Comparison of ENCODE assay signal across 15 cellular contexts in the genomic region with DNA sequence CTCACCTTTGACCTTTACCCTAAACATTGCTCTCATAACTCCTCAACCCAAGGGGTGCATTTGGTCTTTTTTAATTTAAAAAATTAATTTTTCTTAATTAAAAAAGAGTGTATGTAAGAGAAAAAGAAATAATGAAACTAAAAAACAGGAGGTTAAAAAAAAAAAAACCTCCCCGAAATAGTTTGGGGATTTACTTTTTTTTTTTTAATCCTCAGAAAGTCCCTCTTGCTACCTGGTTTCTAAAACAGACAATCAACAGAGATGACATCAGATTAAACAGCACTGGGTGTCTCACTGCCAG.
DNase-seq lines count a peak whose midpoint lies in the region; ATAC-seq and TF ChIP-seq lines count a peak whose summit lies in the region.
"Had no signal": no experiment of that assay in that cellular context is flagged by ENCODE, and none has a peak within 500 bp of the region (broad histone marks: within the 10 kb centered on the region; RNA-seq: fewer than 3 reads in every experiment).

No MANE protein-coding gene starts in this region.

- peaks cover 0 to 8% (median 5%) of the 10 kb centered on the region in 3 experiments for H3K9me3 ChIP-seq in naive thymus-derived CD4-positive, alpha-beta T cell (ENCODE audit: control insufficient read depth in 2 of 3, low read length in 3 of 3)

- peaks cover 0 to 8% (median 0%) of the 10 kb centered on the region in 7 donors for H3K4me1 Mint-ChIP-seq in naive thymus-derived CD4-positive, alpha-beta T cell

- H3K27me3 Mint-ChIP-seq in naive thymus-derived CD4-positive, alpha-beta T cell, result peaks cover 0 to 15% (median 6%) of the 10 kb centered on the region in 5 donors

- TF ChIP-seq CTCF in RWPE1 (conservative IDR thresholded peaks at IDR 0.05; ENCODE audit: low read depth), result no peak

- intact Hi-C loops in naive thymus-derived CD4-positive, alpha-beta T cell (cut with micrococcal nuclease), result no loop called here

- no peaks in the 10 kb centered on the region for H3K4me1 ChIP-seq in naive thymus-derived CD4-positive, alpha-beta T cell (ENCODE audit: control insufficient read depth in 2 of 2, insufficient read depth in 2 of 2, low read length in 2 of 2)

- no peaks in the 10 kb centered on the region for H3K27me3 ChIP-seq in naive thymus-derived CD4-positive, alpha-beta T cell (ENCODE audit: control insufficient read depth in 2 of 2, insufficient read depth in 2 of 2, low read length in 2 of 2)
- H3K27me3 ChIP-seq: BLaER1, right atrium auricular region had no signal

- CTCF ChIA-PET in RWPE1 (lab: Yijun Ruan, JAX), result no interaction called here
- CTCF ChIA-PET in naive thymus-derived CD4-positive, alpha-beta T cell (lab: Charles Lee), result no interaction called here

- no peak overlapping the region for H3K27ac Mint-ChIP-seq in naive thymus-derived CD4-positive, alpha-beta T cell
- H3K27ac Mint-ChIP-seq: activated T-helper 2 cell treated with anti-CD3 and anti-CD28 coated beads, Interferon-gamma antibody, Interleukin-2, Interleukin-4, amounts not matched to agents 10 μg/mL and 5 μg/mL and 100 μg/mL, durations not matched to agents 14 hours and 24 hours and 36 hours had no signal

- peak overlapping the region; percentile 76 for H3K27ac ChIP-seq in RWPE1
- H3K27ac ChIP-seq in naive thymus-derived CD4-positive, alpha-beta T cell (ENCODE audit: low read depth, low read length), result no peak overlapping the region
- H3K27ac ChIP-seq: BLaER1, right atrium auricular region had no signal

- H3K4me3 Mint-ChIP-seq in naive thymus-derived CD4-positive, alpha-beta T cell, result no peak overlapping the region
- H3K4me3 Mint-ChIP-seq: T-helper 1 cell treated with Interleukin-12 subunit alpha and Interleukin-12 subunit beta and Interleukin-4 antibody, amounts not matched to agents 30 μg/mL and 1 μg/mL, for 36 hours had no signal

- no peak overlapping the region for H3K4me3 ChIP-seq in naive thymus-derived CD4-positive, alpha-beta T cell (ENCODE audit: low read length)
- H3K4me3 ChIP-seq: BLaER1, right atrium auricular region had no signal

- peaks cover 0 to 6% (median 4%) of the 10 kb centered on the region in 5 donors for H3K36me3 Mint-ChIP-seq in naive thymus-derived CD4-positive, alpha-beta T cell

- ATAC-seq in GM18909 (IDR thresholded peaks at IDR 0.05; ENCODE audit: poor library complexity, unreplicated experiment), result peak; percentile 23
- peak; percentile 24 for ATAC-seq in HG02885 (IDR thresholded peaks at IDR 0.05; ENCODE audit: poor library complexity, unreplicated experiment)
- peak; percentile 17 for ATAC-seq in naive thymus-derived CD4-positive, alpha-beta T cell
- no peak for ATAC-seq in HG03045 (IDR thresholded peaks at IDR 0.05; ENCODE audit: unreplicated experiment)

- DNase-seq in RWPE1 (ENCODE audit: low spot score), result no peak
- DNase-seq in naive thymus-derived CD4-positive, alpha-beta T cell, result no peak
- no peak for DNase-seq in inferior parietal cortex (ENCODE audit: extremely low spot score)
- DNase-seq in germinal center (ENCODE audit: low spot score), result no peak
- no peak for DNase-seq in amniotic stem cell (lab: John Stamatoyannopoulos, UW)
- DNase-seq: activated CD4-positive, alpha-beta T cell treated with anti-CD3 and anti-CD28 coated beads, Interleukin-2, amount 50 U/mL, for 1 hour; glutamatergic neuron; stimulated activated CD4-positive, alpha-beta T cell treated with anti-CD3 and anti-CD28 coated beads, Interleukin-4, amount 100 ng/mL, for 4 hours had no signal

- no peaks in the 10 kb centered on the region for H3K36me3 ChIP-seq in naive thymus-derived CD4-positive, alpha-beta T cell (ENCODE audit: control insufficient read depth in 2 of 3, insufficient read depth in 3 of 3, low read length in 3 of 3)
- H3K36me3 ChIP-seq: BLaER1, right atrium auricular region had no signal

- peaks cover under 1 to 16% (median 9%) of the 10 kb centered on the region in 11 donors for H3K9me3 Mint-ChIP-seq in naive thymus-derived CD4-positive, alpha-beta T cell

- POLR2A ChIA-PET in RWPE1 (lab: Yijun Ruan, JAX; ENCODE audit: low non-redundant PET), result interaction anchor here (0.6 kb wide), 1 partner anchor 55 kb away, joined by 5 read pairs; no protein-coding TSS in a partner anchor
- POLR2A ChIA-PET in naive thymus-derived CD4-positive, alpha-beta T cell (lab: Charles Lee), result no interaction called here
